9 cellular contexts compared by ENCODE assay signal in the genomic region with DNA sequence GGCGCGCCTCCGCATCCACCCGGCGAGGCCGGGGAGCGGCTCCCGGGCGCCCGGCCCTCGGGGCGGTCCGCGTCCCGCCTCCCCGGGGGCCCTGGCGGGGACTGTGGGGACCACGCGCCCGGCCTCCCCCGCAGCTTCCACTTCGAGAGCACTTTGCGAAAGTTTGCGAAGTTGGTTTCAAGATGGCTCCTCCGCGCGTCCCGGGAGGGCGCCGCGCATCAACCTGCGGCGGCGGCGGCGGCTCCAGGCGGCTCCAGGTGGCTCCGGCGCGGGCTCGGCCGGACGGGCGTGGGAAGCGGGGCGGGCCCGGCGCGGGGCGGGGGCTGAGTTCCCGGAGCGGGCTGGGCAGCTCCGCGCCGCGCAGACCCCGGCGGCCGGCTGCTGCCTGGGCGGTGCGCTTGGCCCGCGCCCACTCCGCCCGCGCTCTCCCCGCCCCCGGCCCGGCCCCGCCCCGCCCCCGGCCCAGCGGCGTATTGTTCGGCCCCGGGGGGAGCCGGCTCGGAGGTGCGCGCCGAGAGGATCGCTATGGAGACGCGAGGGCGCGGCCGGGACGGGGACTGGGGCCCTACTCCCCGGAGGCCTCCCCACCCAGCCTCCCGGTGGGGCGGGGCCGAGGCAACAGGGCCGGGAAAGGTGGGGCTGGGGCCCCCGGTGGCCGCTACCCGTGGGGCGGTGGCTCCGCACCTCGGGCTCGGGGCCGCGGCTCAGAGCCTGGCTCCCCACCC. TPM values are rescaled to one million over a fixed set of nuclear protein-coding genes. Genes with fewer than 3 reads are reported as not detected.
A peak's percentile ranks its signal among the peaks of the same experiment; 100 is the strongest.
DNase-seq lines count a peak whose midpoint lies in the region; ATAC-seq lines count a peak whose summit lies in the region.
"Had no signal": no experiment of that assay in that cellular context is flagged by ENCODE, and none has a peak within 500 bp of the region (broad histone marks: within the 10 kb centered on the region; RNA-seq: fewer than 3 reads in every experiment).

A gene with protein sequence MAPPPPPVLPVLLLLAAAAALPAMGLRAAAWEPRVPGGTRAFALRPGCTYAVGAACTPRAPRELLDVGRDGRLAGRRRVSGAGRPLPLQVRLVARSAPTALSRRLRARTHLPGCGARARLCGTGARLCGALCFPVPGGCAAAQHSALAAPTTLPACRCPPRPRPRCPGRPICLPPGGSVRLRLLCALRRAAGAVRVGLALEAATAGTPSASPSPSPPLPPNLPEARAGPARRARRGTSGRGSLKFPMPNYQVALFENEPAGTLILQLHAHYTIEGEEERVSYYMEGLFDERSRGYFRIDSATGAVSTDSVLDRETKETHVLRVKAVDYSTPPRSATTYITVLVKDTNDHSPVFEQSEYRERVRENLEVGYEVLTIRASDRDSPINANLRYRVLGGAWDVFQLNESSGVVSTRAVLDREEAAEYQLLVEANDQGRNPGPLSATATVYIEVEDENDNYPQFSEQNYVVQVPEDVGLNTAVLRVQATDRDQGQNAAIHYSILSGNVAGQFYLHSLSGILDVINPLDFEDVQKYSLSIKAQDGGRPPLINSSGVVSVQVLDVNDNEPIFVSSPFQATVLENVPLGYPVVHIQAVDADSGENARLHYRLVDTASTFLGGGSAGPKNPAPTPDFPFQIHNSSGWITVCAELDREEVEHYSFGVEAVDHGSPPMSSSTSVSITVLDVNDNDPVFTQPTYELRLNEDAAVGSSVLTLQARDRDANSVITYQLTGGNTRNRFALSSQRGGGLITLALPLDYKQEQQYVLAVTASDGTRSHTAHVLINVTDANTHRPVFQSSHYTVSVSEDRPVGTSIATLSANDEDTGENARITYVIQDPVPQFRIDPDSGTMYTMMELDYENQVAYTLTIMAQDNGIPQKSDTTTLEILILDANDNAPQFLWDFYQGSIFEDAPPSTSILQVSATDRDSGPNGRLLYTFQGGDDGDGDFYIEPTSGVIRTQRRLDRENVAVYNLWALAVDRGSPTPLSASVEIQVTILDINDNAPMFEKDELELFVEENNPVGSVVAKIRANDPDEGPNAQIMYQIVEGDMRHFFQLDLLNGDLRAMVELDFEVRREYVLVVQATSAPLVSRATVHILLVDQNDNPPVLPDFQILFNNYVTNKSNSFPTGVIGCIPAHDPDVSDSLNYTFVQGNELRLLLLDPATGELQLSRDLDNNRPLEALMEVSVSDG (N-terminal part only) (minus strand): TSS at position 400 of the 725 bp plus-strand sequence. CDS start 450 bp downstream, outside the sequence.

- H3K27ac Mint-ChIP-seq in CD8-positive, alpha-beta memory T cell, result no peak within 1 kb of the TSS
- no peak within 1 kb of the TSS for H3K27ac Mint-ChIP-seq in activated naive CD8-positive, alpha-beta T cell treated with anti-CD3 and anti-CD28 coated beads, Interleukin-2, amount 10 ng/mL, durations not matched to agents 7 days and 5 days

- no peaks in the 10 kb centered on the region for H3K9me3 ChIP-seq in CD8-positive, alpha-beta memory T cell (ENCODE audit: low read length)

- H3K27me3 ChIP-seq in CD8-positive, alpha-beta memory T cell (ENCODE audit: insufficient read depth, low read length, poor library complexity, severe bottlenecking), result peaks cover 13% of the 10 kb centered on the region

- CTCF ChIA-PET in CD8-positive, alpha-beta memory T cell (lab: Charles Lee), result interaction anchor here (2.5 kb wide), 1 partner anchor 170 kb away, joined by 8 read pairs; no protein-coding TSS in a partner anchor

- DNase-seq in CD8-positive, alpha-beta memory T cell, result no peak
- DNase-seq in HuH-7 (ENCODE audit: low spot score), result peak; percentile 87
- no peak for DNase-seq in activated naive CD8-positive, alpha-beta T cell treated with anti-CD3 and anti-CD28 coated beads, Interleukin-2, amount 10 ng/mL, durations not matched to agents 7 days and 5 days
- DNase-seq in stimulated activated CD8-positive, alpha-beta memory T cell treated with anti-CD3 and anti-CD28 coated beads, Interleukin-4, amount 100 ng/mL, for 48 hours, result peak; percentile 46
- DNase-seq in central memory CD4-positive, alpha-beta T cell, result no peak

- peak within 1 kb of the TSS in 6 of 7 donors; percentile 32 to 71 (median 53) for H3K4me3 Mint-ChIP-seq in CD8-positive, alpha-beta memory T cell
- H3K4me3 Mint-ChIP-seq in activated naive CD8-positive, alpha-beta T cell treated with anti-CD3 and anti-CD28 coated beads, Interleukin-2, amount 10 ng/mL, durations not matched to agents 7 days and 5 days, result no peak within 1 kb of the TSS

- no peaks in the 10 kb centered on the region for H3K4me1 ChIP-seq in CD8-positive, alpha-beta memory T cell (ENCODE audit: insufficient read depth, low read length)

- no peaks in the 10 kb centered on the region for H3K9me3 Mint-ChIP-seq in CD8-positive, alpha-beta memory T cell
- no peaks in the 10 kb centered on the region for H3K9me3 Mint-ChIP-seq in activated naive CD8-positive, alpha-beta T cell treated with anti-CD3 and anti-CD28 coated beads, Interleukin-2, amount 10 ng/mL, durations not matched to agents 7 days and 5 days

- no peak within 1 kb of the TSS for H3K27ac ChIP-seq in CD8-positive, alpha-beta memory T cell (ENCODE audit: low read depth, low read length)
- H3K27ac ChIP-seq: KMS-11 had no signal

- H3K27me3 Mint-ChIP-seq in CD8-positive, alpha-beta memory T cell, result peaks cover 30 to 42% of the 10 kb centered on the region in 2 donors
- peaks cover 39% of the 10 kb centered on the region for H3K27me3 Mint-ChIP-seq in activated naive CD8-positive, alpha-beta T cell treated with anti-CD3 and anti-CD28 coated beads, Interleukin-2, amount 10 ng/mL, durations not matched to agents 7 days and 5 days

- H3K4me1 Mint-ChIP-seq in CD8-positive, alpha-beta memory T cell, result peaks cover 10 to 12% (median 12%) of the 10 kb centered on the region in 3 donors
- H3K4me1 Mint-ChIP-seq in activated naive CD8-positive, alpha-beta T cell treated with anti-CD3 and anti-CD28 coated beads, Interleukin-2, amount 10 ng/mL, durations not matched to agents 7 days and 5 days, result peaks cover 1% of the 10 kb centered on the region

- H3K4me3 ChIP-seq in CD8-positive, alpha-beta memory T cell (ENCODE audit: low read length), result no peak within 1 kb of the TSS
- peak within 1 kb of the TSS; percentile 37 for H3K4me3 ChIP-seq in iPS-11a (ENCODE audit: low read depth, low read length)

- POLR2A ChIA-PET in CD8-positive, alpha-beta memory T cell (lab: Charles Lee), result no interaction called here
- POLR2A ChIA-PET in activated naive CD8-positive, alpha-beta T cell treated with anti-CD3 and anti-CD28 coated beads, Interleukin-2, amount 10 ng/mL, durations not matched to agents 7 days and 5 days (lab: Charles Lee), result no interaction called here

- H3K36me3 Mint-ChIP-seq in CD8-positive, alpha-beta memory T cell, result no peaks in the 10 kb centered on the region
- no peaks in the 10 kb centered on the region for H3K36me3 Mint-ChIP-seq in activated naive CD8-positive, alpha-beta T cell treated with anti-CD3 and anti-CD28 coated beads, Interleukin-2, amount 10 ng/mL, durations not matched to agents 7 days and 5 days

- ATAC-seq in activated naive CD8-positive, alpha-beta T cell treated with anti-CD3 and anti-CD28 coated beads, Interleukin-2, amount 10 ng/mL, durations not matched to agents 7 days and 5 days (ENCODE audit: low read depth), result peak; percentile 38
- no peak for ATAC-seq in GM18909 (IDR thresholded peaks at IDR 0.05; ENCODE audit: poor library complexity, unreplicated experiment)
- ATAC-seq in HG02678 (IDR thresholded peaks at IDR 0.05; ENCODE audit: unreplicated experiment), result no peak

- no peaks in the 10 kb centered on the region for H3K36me3 ChIP-seq in CD8-positive, alpha-beta memory T cell (ENCODE audit: insufficient read depth, low read length)

RNA-seq across cellular contexts. Expression of the gene that starts here (rescaled TPM):
- under 1 TPM; 0.15 to 0.33 TPM for total RNA-seq in CD8-positive, alpha-beta memory T cell
- 0.30 TPM for polyA plus RNA-seq in CD8-positive, alpha-beta memory T cell
- total RNA-seq in activated naive CD8-positive, alpha-beta T cell treated with anti-CD3 and anti-CD28 coated beads, Interleukin-2, amount 10 ng/mL, durations not matched to agents 7 days and 5 days, result under 1 TPM; 0.31 to 0.33 TPM

Comparison
In these comparisons a context has a peak if more than half of its experiments do, and no peak if none do; other contexts are left out.
1. Peak in ATAC-seq in activated naive CD8-positive, alpha-beta T cell treated with anti-CD3 and anti-CD28 coated beads, Interleukin-2, amount 10 ng/mL, durations not matched to agents 7 days and 5 days; RNA of the gene not detected or under 1 TPM.
2. DNase-seq: peak in HuH-7 (single experiment) and stimulated activated CD8-positive, alpha-beta memory T cell treated with anti-CD3 and anti-CD28 coated beads, Interleukin-4, amount 100 ng/mL, for 48 hours (single experiment); none in CD8-positive, alpha-beta memory T cell (0 of 5), activated naive CD8-positive, alpha-beta T cell treated with anti-CD3 and anti-CD28 coated beads, Interleukin-2, amount 10 ng/mL, durations not matched to agents 7 days and 5 days (single experiment) and central memory CD4-positive, alpha-beta T cell (single experiment).